ENCODE assay signal across 16 cellular contexts in genomic region chr9:34524349-34524748, GRCh38. TPM values are rescaled to one million over a fixed set of nuclear protein-coding genes. Genes with fewer than 3 reads are reported as not detected.
A peak's percentile ranks its signal among the peaks of the same experiment; 100 is the strongest.
DNase-seq lines count a peak whose midpoint lies in the region; ATAC-seq and TF ChIP-seq lines count a peak whose summit lies in the region.
"Had no signal": no experiment of that assay in that cellular context is flagged by ENCODE, and none has a peak within 500 bp of the region (broad histone marks: within the 10 kb centered on the region; RNA-seq: fewer than 3 reads in every experiment).

No MANE protein-coding gene starts in this region.

- no peak overlapping the region for H3K27ac Mint-ChIP-seq in T-helper 2 cell treated with Interferon-gamma antibody and Interleukin-4, amounts not matched to agents 5 μg/mL and 100 μg/mL, for 36 hours
- H3K27ac Mint-ChIP-seq in brain: peak overlapping the region in 1 of 5 experiments; percentile 9
- H3K27ac Mint-ChIP-seq in type B pancreatic cell: no peak overlapping the region
- H3K27ac Mint-ChIP-seq: CD4-positive, CD25-positive, alpha-beta regulatory T cell; GM23338 had no signal

- no peaks in the 10 kb centered on the region for H3K9me3 Mint-ChIP-seq in T-helper 2 cell treated with Interferon-gamma antibody and Interleukin-4, amounts not matched to agents 5 μg/mL and 100 μg/mL, for 36 hours
- peaks cover 0 to 7% (median 0%) of the 10 kb centered on the region in 5 experiments for H3K9me3 Mint-ChIP-seq in brain
- no peaks in the 10 kb centered on the region for H3K9me3 Mint-ChIP-seq in type B pancreatic cell
- H3K9me3 Mint-ChIP-seq: GM23338 had no signal

- intact Hi-C loops in heart left ventricle (cut with DNase I): loop anchor here in 1 of 10 donors (5.0 kb wide), 1 partner anchor 67 kb away; the partner anchor contains the start of genes DNAI1 and FAM219A

- H3K27me3 Mint-ChIP-seq in T-helper 2 cell treated with Interferon-gamma antibody and Interleukin-4, amounts not matched to agents 5 μg/mL and 100 μg/mL, for 36 hours (ENCODE audit: low read depth): peaks cover 41% of the 10 kb centered on the region
- peaks cover 15% of the 10 kb centered on the region for H3K27me3 Mint-ChIP-seq in brain
- H3K27me3 Mint-ChIP-seq in type B pancreatic cell: peaks cover 49% of the 10 kb centered on the region

- H3K9me3 ChIP-seq in right atrium auricular region: no peaks in the 10 kb centered on the region
- no peaks in the 10 kb centered on the region for H3K9me3 ChIP-seq in heart left ventricle
- H3K9me3 ChIP-seq: BLaER1 had no signal

- H3K4me1 ChIP-seq in right atrium auricular region (peaks cover 0 to 10% of the 10 kb centered on the region in 2 donors), heart left ventricle (peaks cover 0 to 15% (median 4%) of the 10 kb centered on the region in 12 donors)

- TF ChIP-seq CTCF in right atrium auricular region (IDR thresholded peaks at IDR 0.05): no peak
- TF ChIP-seq CTCF in heart left ventricle (IDR thresholded peaks at IDR 0.05): no peak
- TF ChIP-seq CTCF in brain (conservative IDR thresholded peaks at IDR 0.05): no peak
- TF ChIP-seq CTCF in type B pancreatic cell (conservative IDR thresholded peaks at IDR 0.05): no peak

- no peak for ATAC-seq in heart left ventricle

- no peak for TF ChIP-seq POLR2A in heart left ventricle (IDR thresholded peaks at IDR 0.05)

- H3K27ac ChIP-seq in right atrium auricular region: no peak overlapping the region
- no peak overlapping the region for H3K27ac ChIP-seq in heart left ventricle
- H3K27ac ChIP-seq: 22Rv1, BLaER1 had no signal

- H3K36me3 ChIP-seq in right atrium auricular region: no peaks in the 10 kb centered on the region
- H3K36me3 ChIP-seq in heart left ventricle: no peaks in the 10 kb centered on the region
- H3K36me3 ChIP-seq: BLaER1 had no signal

- peaks cover 23% of the 10 kb centered on the region for H3K4me1 Mint-ChIP-seq in T-helper 2 cell treated with Interferon-gamma antibody and Interleukin-4, amounts not matched to agents 5 μg/mL and 100 μg/mL, for 36 hours (ENCODE audit: low read depth)
- H3K4me1 Mint-ChIP-seq in brain: peaks cover 39% of the 10 kb centered on the region
- H3K4me1 Mint-ChIP-seq in type B pancreatic cell (ENCODE audit: unreplicated experiment): peaks cover 12% of the 10 kb centered on the region

- WGBS in heart left ventricle, 4 donors: 87 to 93% (median 88%) methylated on average over 3 of the region's 3 CpGs

- H3K4me3 Mint-ChIP-seq in T-helper 2 cell treated with Interferon-gamma antibody and Interleukin-4, amounts not matched to agents 5 μg/mL and 100 μg/mL, for 36 hours: peak overlapping the region; percentile 56
- H3K4me3 Mint-ChIP-seq in brain (peak overlapping the region; percentile 59 to 74 (median 67)), type B pancreatic cell (peak overlapping the region; percentile 61)

- H3K4me3 ChIP-seq in right atrium auricular region: no peak overlapping the region
- H3K4me3 ChIP-seq in heart left ventricle: no peak overlapping the region
- H3K4me3 ChIP-seq: BLaER1 had no signal

- H3K27me3 ChIP-seq in right atrium auricular region (no peaks in the 10 kb centered on the region), heart left ventricle (peaks cover 0 to 10% (median 0%) of the 10 kb centered on the region in 9 donors)

- no peak for DNase-seq in T-helper 2 cell treated with Interferon-gamma antibody and Interleukin-4, amounts not matched to agents 5 μg/mL and 100 μg/mL, for 36 hours (ENCODE audit: low spot score)
- DNase-seq in T-helper 2 cell: no peak
- peak; percentile 5 for DNase-seq in right atrium auricular region (ENCODE audit: low spot score)
- no peak for DNase-seq in heart left ventricle
- DNase-seq in type B pancreatic cell (ENCODE audit: extremely low spot score, unreplicated experiment): no peak
- DNase-seq in dermis blood vessel endothelial cell: no peak
- no peak for DNase-seq in NCI-H774 (lab: John Stamatoyannopoulos, UW)
- DNase-seq: AML-193; CD4-positive, CD25-positive, alpha-beta regulatory T cell; DMS79 treated with DMSO at 0.1 percent for 48 hours; EL; H7 had no signal

- no peaks in the 10 kb centered on the region for H3K36me3 Mint-ChIP-seq in T-helper 2 cell treated with Interferon-gamma antibody and Interleukin-4, amounts not matched to agents 5 μg/mL and 100 μg/mL, for 36 hours (ENCODE audit: low read depth)
- H3K36me3 Mint-ChIP-seq in brain: no peaks in the 10 kb centered on the region
- no peaks in the 10 kb centered on the region for H3K36me3 Mint-ChIP-seq in type B pancreatic cell
- H3K36me3 Mint-ChIP-seq: CD4-positive, CD25-positive, alpha-beta regulatory T cell had no signal

RNA-seq across cellular contexts. Expression of gene ENHO, which starts 1.6 kb away (rescaled TPM):
- total RNA-seq in right atrium auricular region: under 1 TPM in 1 of 2 donors, not detected in 1; 0.75 TPM
- total RNA-seq in heart left ventricle: 1 to 10 TPM in 1 of 9 donors, under 1 TPM in 6, not detected in 2; 0.37 to 1.2 (median 0.52) TPM
- under 1 TPM; 0.26 to 0.27 TPM for polyA plus RNA-seq in heart left ventricle
- 211 TPM for polyA plus RNA-seq in brain (ENCODE audit: insufficient read depth, low read depth, low replicate concordance)
- 0.95 and 5.5 TPM in 2 replicates for total RNA-seq in type B pancreatic cell (ENCODE audit: low replicate concordance)
- 0.42 TPM in 1 of 2 replicates, not detected in the other for total RNA-seq in dermis blood vessel endothelial cell
